ENCODE assay signal across 2 cellular contexts in genomic region chr1:210001751-210002150, GRCh38.
A peak's percentile ranks its signal among the peaks of the same experiment; 100 is the strongest.
TF ChIP-seq lines count a peak whose summit lies in the region.

No MANE protein-coding gene starts in this region.

TF ChIP-seq in SK-N-SH, 30 proteins besides CTCF, POLR2A, EP300 and RAD21:
- TF ChIP-seq NFIC (IDR thresholded peaks at IDR 0.05; ENCODE audit: borderline replicate concordance) = no peak
- no peak for TF ChIP-seq POLR2AphosphoS5 (IDR thresholded peaks at IDR 0.05; ENCODE audit: low read depth, low read length)
- TF ChIP-seq MAX (IDR thresholded peaks at IDR 0.05; ENCODE audit: low read depth) = no peak
- no peak for TF ChIP-seq EZH2phosphoT487 (IDR thresholded peaks at IDR 0.05; ENCODE audit: borderline replicate concordance, low read depth)
- no peak for TF ChIP-seq TEAD4 (IDR thresholded peaks at IDR 0.05; ENCODE audit: borderline replicate concordance, insufficient read depth)
- TF ChIP-seq CHD2 (IDR thresholded peaks at IDR 0.05; ENCODE audit: low read length, partially characterized antibody) = no peak
- no peak for TF ChIP-seq MEF2A (IDR thresholded peaks at IDR 0.05; ENCODE audit: borderline replicate concordance, low read depth)
- TF ChIP-seq JUND (IDR thresholded peaks at IDR 0.05) = no peak
- TF ChIP-seq ELF1 (IDR thresholded peaks at IDR 0.05) = no peak
- TF ChIP-seq USF1 (IDR thresholded peaks at IDR 0.05; ENCODE audit: borderline replicate concordance, low read depth) = no peak
- TF ChIP-seq FOSL2 (IDR thresholded peaks at IDR 0.05; ENCODE audit: borderline replicate concordance, low read depth) = no peak
- TF ChIP-seq MXI1 (IDR thresholded peaks at IDR 0.05; ENCODE audit: low read depth, low read length) = no peak
- no peak for TF ChIP-seq GATA2 (CRISPR knock-in tag; IDR thresholded peaks at IDR 0.05)

TF ChIP-seq in endothelial cell of umbilical vein, 7 proteins besides CTCF, POLR2A, EP300 and RAD21:
- TF ChIP-seq EZH2 (IDR thresholded peaks at IDR 0.05; ENCODE audit: borderline replicate concordance, low read depth, low read length, severe bottlenecking) (no peak), MAX (IDR thresholded peaks at IDR 0.05; ENCODE audit: insufficient read depth, insufficient read length) (no peak), GATA2 (IDR thresholded peaks at IDR 0.05; ENCODE audit: insufficient read depth, insufficient read length, low read depth, low read length) (peak; percentile 94), JUN (IDR thresholded peaks at IDR 0.05; ENCODE audit: borderline replicate concordance, insufficient read depth, insufficient read length, low read depth) (peak; percentile 38), FOS (IDR thresholded peaks at IDR 0.05; ENCODE audit: borderline replicate concordance, insufficient read depth, low read length) (peak; percentile 70), MYC (IDR thresholded peaks at IDR 0.05; ENCODE audit: low read depth, low read length) (no peak)
